Comparison of ENCODE assay signal across 10 cellular contexts in genomic region chr18:23307567-23308295, GRCh38.
DNase-seq lines count a peak whose midpoint lies in the region; ATAC-seq and TF ChIP-seq lines count a peak whose summit lies in the region.
"Had no signal": no experiment of that assay in that cellular context is flagged by ENCODE, and none has a peak within 500 bp of the region (broad histone marks: within the 10 kb centered on the region; RNA-seq: fewer than 3 reads in every experiment).

No MANE protein-coding gene starts in this region.

- peaks cover 5% of the 10 kb centered on the region for H3K9me3 Mint-ChIP-seq in endothelial cell (ENCODE audit: unreplicated experiment)
- no peaks in the 10 kb centered on the region for H3K9me3 Mint-ChIP-seq in glutamatergic neuron (ENCODE audit: unreplicated experiment)

- no peaks in the 10 kb centered on the region for H3K36me3 ChIP-seq in ACC112 (ENCODE audit: insufficient read depth, low read length)
- no peaks in the 10 kb centered on the region for H3K36me3 ChIP-seq in SJCRH30
- H3K36me3 ChIP-seq: Peyer's patch had no signal

- H3K27ac Mint-ChIP-seq in endothelial cell (ENCODE audit: unreplicated experiment) (peak overlapping the region; percentile 89), glutamatergic neuron (ENCODE audit: unreplicated experiment) (no peak overlapping the region)

- peaks cover 58% of the 10 kb centered on the region for H3K4me1 Mint-ChIP-seq in endothelial cell (ENCODE audit: unreplicated experiment)
- H3K4me1 Mint-ChIP-seq in glutamatergic neuron (ENCODE audit: low read depth, unreplicated experiment): no peaks in the 10 kb centered on the region

- no peaks in the 10 kb centered on the region for H3K9me3 ChIP-seq in SJCRH30 (replicated peaks)
- H3K9me3 ChIP-seq: Peyer's patch had no signal

- peak overlapping the region; percentile 6; the same call in 1 of the 2 replicates for H3K4me3 ChIP-seq in ACC112 (ENCODE audit: low read depth, low read length)
- H3K4me3 ChIP-seq in SJCRH30: no peak overlapping the region
- H3K4me3 ChIP-seq: Peyer's patch had no signal

- H3K27me3 ChIP-seq in ACC112 (ENCODE audit: insufficient read depth, low read length) (no peaks in the 10 kb centered on the region), SJCRH30 (no peaks in the 10 kb centered on the region)
- H3K27me3 ChIP-seq: Peyer's patch had no signal

- H3K27ac ChIP-seq in ACC112 (ENCODE audit: low read depth, low read length): no peak overlapping the region; the same call in 1 of the 2 replicates
- no peak overlapping the region for H3K27ac ChIP-seq in SJCRH30
- H3K27ac ChIP-seq: Peyer's patch had no signal

- H3K4me1 ChIP-seq in ACC112 (ENCODE audit: control insufficient read depth, insufficient read depth, low read length, unreplicated experiment) (peaks cover 47% of the 10 kb centered on the region), SJCRH30 (no peaks in the 10 kb centered on the region)
- H3K4me1 ChIP-seq: Peyer's patch had no signal

- DNase-seq in M059J (ENCODE audit: low read depth) (peak; percentile 97), endothelial cell (ENCODE audit: low spot score) (no peak), NCI-H1105 treated with DMSO at 0.1 percent for 48 hours (lab: John Stamatoyannopoulos, UW) (no peak), glutamatergic neuron (no peak), SJCRH30 (no peak)
- DNase-seq in stimulated activated naive CD4-positive, alpha-beta T cell treated with Interleukin-2 at 50 U/mL for 16 hours (lab: John Stamatoyannopoulos, UW): no peak
- DNase-seq: right cardiac atrium had no signal

- no peak overlapping the region for H2AFZ ChIP-seq in ACC112 (ENCODE audit: low read length, unreplicated experiment)

- H3K79me2 ChIP-seq in ACC112 (ENCODE audit: control insufficient read depth, insufficient read depth, low read length, unreplicated experiment): no peaks in the 10 kb centered on the region

- peaks cover 7% of the 10 kb centered on the region for H3K27me3 Mint-ChIP-seq in endothelial cell (ENCODE audit: unreplicated experiment)
- H3K27me3 Mint-ChIP-seq in glutamatergic neuron (ENCODE audit: unreplicated experiment): no peaks in the 10 kb centered on the region

- TF ChIP-seq CTCF in endothelial cell (IDR thresholded peaks at IDR 0.05; ENCODE audit: unreplicated experiment): no peak
- no peak for TF ChIP-seq CTCF in glutamatergic neuron (IDR thresholded peaks at IDR 0.05; ENCODE audit: partially characterized antibody, unreplicated experiment)

- ATAC-seq in GM19452 (IDR thresholded peaks at IDR 0.05; ENCODE audit: unreplicated experiment): peak; percentile 62

- H3K4me3 Mint-ChIP-seq in endothelial cell (ENCODE audit: unreplicated experiment) (peak overlapping the region; percentile 70), glutamatergic neuron (ENCODE audit: unreplicated experiment) (no peak overlapping the region)

- H3K36me3 Mint-ChIP-seq in endothelial cell (ENCODE audit: low read depth, unreplicated experiment) (peaks cover 28% of the 10 kb centered on the region), glutamatergic neuron (ENCODE audit: unreplicated experiment) (peaks cover 5% of the 10 kb centered on the region)
